2 cellular contexts compared by ENCODE assay signal in genomic region chr3:197021729-197022404, GRCh38.
TF ChIP-seq lines count a peak whose summit lies in the region.

No MANE protein-coding gene starts in this region.

TF ChIP-seq in IMR-90, 13 proteins besides CTCF, POLR2A, EP300 and RAD21:
- no peak for TF ChIP-seq FOS (IDR thresholded peaks at IDR 0.05; ENCODE audit: low read depth, low read length)
- TF ChIP-seq MXI1 (IDR thresholded peaks at IDR 0.05; ENCODE audit: borderline replicate concordance, low read depth, low read length): no peak
- TF ChIP-seq ELK1 (IDR thresholded peaks at IDR 0.05; ENCODE audit: borderline replicate concordance, low read depth, low read length): no peak
- no peak for TF ChIP-seq BHLHE40 (IDR thresholded peaks at IDR 0.05; ENCODE audit: low read depth, low read length)
- no peak for TF ChIP-seq RFX5 (IDR thresholded peaks at IDR 0.05; ENCODE audit: low read depth, low read length)
- no peak for TF ChIP-seq RCOR1 (IDR thresholded peaks at IDR 0.05; ENCODE audit: insufficient replicate concordance, low read length)
- no peak for TF ChIP-seq CEBPB (IDR thresholded peaks at IDR 0.05; ENCODE audit: low read depth, low read length)
- TF ChIP-seq NFE2L2 (IDR thresholded peaks at IDR 0.05; ENCODE audit: low read depth, low read length): no peak
- no peak for TF ChIP-seq USF2 (IDR thresholded peaks at IDR 0.05; ENCODE audit: low read depth, low read length)
- no peak for TF ChIP-seq MAZ (IDR thresholded peaks at IDR 0.05; ENCODE audit: borderline replicate concordance, low read depth, low read length)
- no peak for TF ChIP-seq MAFK (IDR thresholded peaks at IDR 0.05; ENCODE audit: low read depth, low read length)
- no peak for TF ChIP-seq CHD1 (IDR thresholded peaks at IDR 0.05; ENCODE audit: low read depth, low read length)
- TF ChIP-seq SMC3 (IDR thresholded peaks at IDR 0.05; ENCODE audit: low read depth, low read length): no peak

TF ChIP-seq in K562, 482 proteins besides CTCF, POLR2A, EP300 and RAD21:
- TF ChIP-seq ILK (tag; IDR thresholded peaks at IDR 0.05; ENCODE audit: borderline replicate concordance, low read depth) (no peak), ZNF121 (CRISPR knock-in tag; conservative IDR thresholded peaks at IDR 0.05) (peak; percentile 56; the same call in 1 of the 2 replicates), CEBPB (tag; IDR thresholded peaks at IDR 0.05) (peak; percentile 74)
TF ChIP-seq in K562: peak in this region for 2.
